ENCODE assay signal across 11 cellular contexts in genomic region chr13:47268270-47268669, GRCh38.
"Had no signal": no experiment of that assay in that cellular context is flagged by ENCODE, and none has a peak within 500 bp of the region (broad histone marks: within the 10 kb centered on the region; RNA-seq: fewer than 3 reads in every experiment).

No MANE protein-coding gene starts in this region.

- H3K4me1 ChIP-seq: HAP-1 had no signal

- H3K9me3 Mint-ChIP-seq: GM23338, H9, HFFc6 had no signal

- H3K4me3 ChIP-seq: GM23248, GM23338, HAP-1 had no signal

- ATAC-seq: GM23338, HCT116 had no signal

- H3K27ac Mint-ChIP-seq: GM23338, H9, HFFc6 had no signal

- H3K27ac ChIP-seq: GM23248 had no signal

- H3K4me3 Mint-ChIP-seq: GM23338, H9, HFFc6 had no signal

- H3K4me2 ChIP-seq: GM23338 had no signal

- H3K9me3 ChIP-seq: HAP-1 had no signal

- H3K36me3 ChIP-seq: HAP-1 had no signal

- H2AFZ ChIP-seq: GM23248, GM23338 had no signal

- FAIRE-seq: H1, H54 had no signal

- H3K9ac ChIP-seq: GM23248 had no signal

- H3K4me1 Mint-ChIP-seq: GM23338, H9 had no signal

- DNase-seq: GM23248, GOT3, H7, H9, HCEC 1CT, HFFc6 had no signal
